ENCODE assay signal across 23 cellular contexts in the genomic region with DNA sequence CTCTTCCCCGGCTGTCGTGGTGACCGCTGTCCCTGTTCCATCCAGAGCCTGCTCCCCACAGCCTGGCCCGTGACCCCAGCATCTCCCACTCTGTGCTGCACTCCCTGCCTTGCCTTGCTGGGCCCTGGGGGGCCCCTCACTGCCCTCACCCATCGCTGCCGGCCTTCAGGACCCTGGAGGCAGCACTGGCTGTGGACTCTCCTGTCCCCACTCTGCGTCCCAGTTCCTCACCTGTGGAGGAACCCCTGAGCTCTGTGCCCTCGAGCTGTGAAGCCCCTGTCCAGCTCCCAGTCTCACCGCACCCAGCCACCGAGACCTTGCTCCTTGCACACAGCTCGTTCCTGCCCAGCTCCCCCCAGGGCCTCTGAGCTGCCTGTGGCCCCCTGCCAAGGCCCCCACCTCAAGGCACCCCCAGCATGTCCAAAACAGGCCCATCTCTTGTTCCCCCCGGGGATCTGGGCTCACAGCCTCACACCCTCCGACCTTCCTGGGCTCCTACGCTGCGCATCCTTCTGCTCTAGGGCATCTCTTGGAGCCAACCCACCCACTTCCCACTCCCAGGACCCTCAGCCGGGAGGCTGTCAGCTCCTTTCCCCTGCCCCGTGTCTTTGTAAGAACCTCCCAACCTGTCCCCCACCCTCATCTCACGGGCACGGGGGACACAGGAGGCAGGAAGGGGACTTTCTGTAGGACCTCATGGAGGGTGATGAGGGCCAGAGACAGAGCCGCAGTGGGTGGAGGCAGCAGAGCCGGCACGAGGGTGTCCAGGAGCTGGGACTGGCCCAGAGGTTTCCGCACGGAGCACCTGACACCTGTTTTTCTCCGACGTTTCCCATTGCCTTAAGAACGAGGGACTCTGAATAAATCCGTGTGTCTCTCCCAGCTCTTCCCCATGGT.
"Had no signal": no experiment of that assay in that cellular context is flagged by ENCODE, and none has a peak within 500 bp of the region (broad histone marks: within the 10 kb centered on the region; RNA-seq: fewer than 3 reads in every experiment).

No MANE protein-coding gene starts in this region.

- H3K36me3 ChIP-seq: right lobe of liver, thoracic aorta had no signal

- H3K9me3 Mint-ChIP-seq: dendritic cell treated with granulocyte-macrophage colony-stimulating factor and Interleukin-4, amounts not matched to agents 40 ng/mL and 50 ng/mL, for 4 days; effector memory CD8-positive, alpha-beta T cell; memory B cell; mesothelial cell of epicardium; natural killer cell treated with Interleukin-12 subunit alpha and Interleukin-12 subunit beta and Interleukin-15 and Interleukin-18, amount 100 ng/mL, for 72 hours had no signal

- ATAC-seq: effector memory CD8-positive, alpha-beta T cell; gastroesophageal sphincter; left lung; lower lobe of right lung; psoas muscle; right lobe of liver; stimulated activated memory B cell treated with anti-CD40 and anti-IgM and Interleukin-4, amounts not matched to agents 10 μg/mL and 1 μg/mL and 100 μg/mL, for 72 hours had no signal

- H3K27ac Mint-ChIP-seq: dendritic cell treated with granulocyte-macrophage colony-stimulating factor and Interleukin-4, amounts not matched to agents 40 ng/mL and 50 ng/mL, for 4 days; memory B cell; mesothelial cell of epicardium; natural killer cell treated with Interleukin-12 subunit alpha and Interleukin-12 subunit beta and Interleukin-15 and Interleukin-18, amount 100 ng/mL, for 72 hours; stimulated activated memory B cell treated with anti-CD40 and anti-IgM and Interleukin-4, amounts not matched to agents 10 μg/mL and 1 μg/mL and 100 μg/mL, for 72 hours had no signal

- H3K9me3 ChIP-seq: esophagus squamous epithelium, gastroesophageal sphincter, left lung, lower lobe of right lung, psoas muscle, right lobe of liver, stomach, thoracic aorta, transverse colon had no signal

- H3K4me1 ChIP-seq: esophagus squamous epithelium, gastroesophageal sphincter, left lung, lower lobe of right lung, psoas muscle, right lobe of liver, stomach, transverse colon had no signal

- H3K27ac ChIP-seq: epithelial cell of prostate, esophagus squamous epithelium, gastroesophageal sphincter, left lung, lower lobe of right lung, psoas muscle, right lobe of liver, stomach, thoracic aorta, transverse colon had no signal

- DNase-seq: effector memory CD8-positive, alpha-beta T cell; esophagus squamous epithelium; foreskin fibroblast; glutamatergic neuron; islet precursor cell; lower lobe of right lung; psoas muscle; retina; right lobe of liver; stimulated activated CD4-positive, alpha-beta T cell treated with anti-CD3 and anti-CD28 coated beads, Interleukin-1b, Interleukin-23, amount 100 ng/mL, for 48 hours; stimulated activated CD4-positive, alpha-beta T cell treated with anti-CD3 and anti-CD28 coated beads, Interleukin-4, amount 100 ng/mL, for 24 hours; stomach; substantia nigra; transverse colon had no signal

- H3K4me1 Mint-ChIP-seq: memory B cell; mesothelial cell of epicardium; stimulated activated memory B cell treated with anti-CD40 and anti-IgM and Interleukin-4, amounts not matched to agents 10 μg/mL and 1 μg/mL and 100 μg/mL, for 72 hours had no signal

- H3K4me3 Mint-ChIP-seq: dendritic cell treated with granulocyte-macrophage colony-stimulating factor and Interleukin-4, amounts not matched to agents 40 ng/mL and 50 ng/mL, for 4 days; effector memory CD8-positive, alpha-beta T cell; memory B cell; mesothelial cell of epicardium; natural killer cell treated with Interleukin-12 subunit alpha and Interleukin-12 subunit beta and Interleukin-15 and Interleukin-18, amount 100 ng/mL, for 72 hours; stimulated activated memory B cell treated with anti-CD40 and anti-IgM and Interleukin-4, amounts not matched to agents 10 μg/mL and 1 μg/mL and 100 μg/mL, for 72 hours had no signal

- H3K27me3 Mint-ChIP-seq: dendritic cell treated with granulocyte-macrophage colony-stimulating factor and Interleukin-4, amounts not matched to agents 40 ng/mL and 50 ng/mL, for 4 days had no signal

- H3K36me3 Mint-ChIP-seq: memory B cell; natural killer cell treated with Interleukin-12 subunit alpha and Interleukin-12 subunit beta and Interleukin-15 and Interleukin-18, amount 100 ng/mL, for 72 hours; stimulated activated memory B cell treated with anti-CD40 and anti-IgM and Interleukin-4, amounts not matched to agents 10 μg/mL and 1 μg/mL and 100 μg/mL, for 72 hours had no signal

- H3K27me3 ChIP-seq: esophagus squamous epithelium, gastroesophageal sphincter, left lung, right lobe of liver, stomach, transverse colon had no signal

- H3K4me3 ChIP-seq: esophagus squamous epithelium, gastroesophageal sphincter, left lung, lower lobe of right lung, psoas muscle, right lobe of liver, stomach, thoracic aorta, transverse colon had no signal
